Comparison of ENCODE assay signal across 15 cellular contexts in genomic region chr14:39218171-39218769, GRCh38. TPM values are rescaled to one million over a fixed set of nuclear protein-coding genes. Genes with fewer than 3 reads are reported as not detected.
DNase-seq lines count a peak whose midpoint lies in the region; ATAC-seq, FAIRE-seq and TF ChIP-seq lines count a peak whose summit lies in the region.
"Had no signal": no experiment of that assay in that cellular context is flagged by ENCODE, and none has a peak within 500 bp of the region (broad histone marks: within the 10 kb centered on the region; RNA-seq: fewer than 3 reads in every experiment).

No MANE protein-coding gene starts in this region.

- TF ChIP-seq POLR2A in K562 (conservative IDR thresholded peaks at IDR 0.05): no peak

- no TSS peak for BruUV-seq in K562 (replicated peaks; lab: Mats Ljungman, UMichigan)
- BruUV-seq in A673 (replicated peaks; lab: Mats Ljungman, UMichigan): no TSS peak

- FAIRE-seq in K562 (lab: Jason Lieb, UNC): peak; percentile 40

- no peak overlapping the region for H2BK15ac ChIP-seq in mesendoderm (replicated peaks; ENCODE audit: low read depth)

- H3K4me2 ChIP-seq in K562 (ENCODE audit: insufficient read depth, low read length) (no peak overlapping the region), mesendoderm (ENCODE audit: low read length) (no peak overlapping the region)

- TF ChIP-seq EP300 in K562 (IDR thresholded peaks at IDR 0.05; ENCODE audit: low read length): no peak

- H3K9me3 ChIP-seq in K562 (replicated peaks; ENCODE audit: control insufficient read depth, insufficient read depth, low read depth, low read length) (no peaks in the 10 kb centered on the region), A673 (ENCODE audit: low read depth, low read length, poor library complexity, severe bottlenecking) (no peaks in the 10 kb centered on the region)

- WGBS in K562 (ENCODE audit: insufficient coverage, low coverage, missing lambda C conversion rate): 6% methylated on average over 5 of the region's 5 CpGs
- no CpG with 5 or more reads among the region's 5 CpGs for WGBS in mesendoderm (ENCODE audit: extremely low coverage, insufficient coverage, low lambda C conversion rate)

- H3K4me1 ChIP-seq in K562 (replicated peaks in 1 of 2; ENCODE audit: control insufficient read depth in 2 of 2, insufficient read depth in 2 of 2, low read length in 2 of 2): peaks cover 0 to 6% of the 10 kb centered on the region in 2 experiments; a peak in 1 of 5 replicates
- H3K4me1 ChIP-seq in A673 (ENCODE audit: insufficient read depth, low read length, poor library complexity, severe bottlenecking): no peaks in the 10 kb centered on the region
- H3K4me1 ChIP-seq in mesendoderm (ENCODE audit: control insufficient read depth, low read depth, low read length): no peaks in the 10 kb centered on the region
- H3K4me1 ChIP-seq: parathyroid adenoma had no signal

- H3K27ac ChIP-seq in K562 (ENCODE audit: extremely low read depth, low read depth, low read length) (no peak overlapping the region), A673 (ENCODE audit: low read depth, low read length, poor library complexity, severe bottlenecking) (no peak overlapping the region), mesendoderm (ENCODE audit: low read depth, low read length) (no peak overlapping the region)
- H3K27ac ChIP-seq: parathyroid adenoma had no signal

- H3K9me1 ChIP-seq in K562 (ENCODE audit: control insufficient read depth, insufficient read depth, low read length): no peaks in the 10 kb centered on the region

- in situ Hi-C loops in K562 (cut with MboI): no loop called here

- H3K79me1 ChIP-seq in mesendoderm (ENCODE audit: low read length): no peaks in the 10 kb centered on the region

- H2AFZ ChIP-seq in K562 (ENCODE audit: low read depth, low read length): 0 out of 2 replicates have a peak overlapping the region, but pooled peaks have one; percentile 11
- H2AFZ ChIP-seq: parathyroid adenoma had no signal

- H4K8ac ChIP-seq in mesendoderm (ENCODE audit: low read depth, low read length): no peak overlapping the region

- H4K5ac ChIP-seq in mesendoderm (ENCODE audit: low read length): no peak overlapping the region

- no peaks in the 10 kb centered on the region for H3K36me3 ChIP-seq in K562 (ENCODE audit: control insufficient read depth, insufficient read depth, low read length)
- H3K36me3 ChIP-seq in A673 (ENCODE audit: insufficient read depth, low read length, poor library complexity, severe bottlenecking): no peaks in the 10 kb centered on the region
- H3K36me3 ChIP-seq in mesendoderm (ENCODE audit: control insufficient read depth, insufficient read depth, low read length): no peaks in the 10 kb centered on the region

- H3K23ac ChIP-seq in mesendoderm (ENCODE audit: low read length): no peak overlapping the region

- POLR2A ChIA-PET in K562 (lab: Yijun Ruan, JAX): no interaction called here
- POLR2A ChIA-PET in GM10248 (lab: Yijun Ruan, JAX): no interaction called here
- POLR2A ChIA-PET in A673 (lab: Charles Lee; ENCODE audit: low non-redundant PET): no interaction called here

- H3K56ac ChIP-seq in mesendoderm (ENCODE audit: low read length): no peak overlapping the region

- DNase-seq in Daoy (ENCODE audit: low read depth): peak; percentile 25
- DNase-seq in LoVo (ENCODE audit: low spot score): peak; percentile 83
- peak in 1 of 4 experiments; percentile 10 for DNase-seq in K562 (ENCODE audit: extremely low read depth in 1 of 4, low spot score in 3 of 4)
- DNase-seq in lung microvascular endothelial cell (ENCODE audit: low read depth in 2 of 2): peak; percentile 30 to 59
- no peak for DNase-seq in GM10248 (ENCODE audit: extremely low spot score)
- DNase-seq in DMS 273 treated with DMSO at 0.1 percent for 48 hours (lab: John Stamatoyannopoulos, UW): no peak
- no peak for DNase-seq in A673 (ENCODE audit: low spot score)
- DNase-seq in mesendoderm: no peak
- DNase-seq: CD4-positive, CD25-positive, alpha-beta regulatory T cell; NCI-H2171; OCI-M1; stimulated activated CD4-positive, alpha-beta T cell treated with anti-CD3 and anti-CD28 coated beads, Interleukin-1b, Interleukin-23, amount 100 ng/mL, for 48 hours; stimulated activated naive B cell treated with anti-CD40 and anti-IgM and Interleukin-4, amounts not matched to agents 10 μg/mL and 1 μg/mL and 100 μg/mL, for 72 hours; T-helper 9 cell had no signal

- no peak overlapping the region for H2BK120ac ChIP-seq in mesendoderm (ENCODE audit: low read depth, low read length)

- no peak for TF ChIP-seq RAD21 in K562 (CRISPR knock-in tag; conservative IDR thresholded peaks at IDR 0.05 in 1 of 2, IDR thresholded peaks at IDR 0.05 in 1 of 2)

- H3K4ac ChIP-seq in mesendoderm (ENCODE audit: low read depth, low read length): no peak overlapping the region

- no peak overlapping the region for H3K18ac ChIP-seq in mesendoderm (ENCODE audit: low read length)

- no peaks in the 10 kb centered on the region for H4K20me1 ChIP-seq in K562 (replicated peaks; ENCODE audit: control insufficient read depth, insufficient read depth, low read length)

- CTCF ChIA-PET in K562 (lab: Yijun Ruan, JAX; ENCODE audit: low intra/inter-chr PET ratio) (no interaction called here), GM10248 (lab: Yijun Ruan, JAX) (no interaction called here), A673 (lab: Charles Lee) (no interaction called here)

- no peak overlapping the region for H3K9ac ChIP-seq in K562 (ENCODE audit: insufficient read depth in 1 of 2, low read depth in 2 of 2, low read length in 2 of 2)
- H3K9ac ChIP-seq in mesendoderm (ENCODE audit: low read length): no peak overlapping the region
- H3K9ac ChIP-seq: parathyroid adenoma had no signal

- TF ChIP-seq CTCF in K562 (IDR thresholded peaks at IDR 0.05 in 2 of 3, conservative IDR thresholded peaks at IDR 0.05 in 1 of 3; ENCODE audit: insufficient read depth in 2 of 3, low read depth in 1 of 3, low read length in 3 of 3): no peak
- no peak for TF ChIP-seq CTCF in GM10248 (IDR thresholded peaks at IDR 0.05; ENCODE audit: control extremely low read depth, extremely low read depth, low read depth, missing control alignments)
- no peak for TF ChIP-seq CTCF in A673 (conservative IDR thresholded peaks at IDR 0.05; ENCODE audit: low read depth, low read length)

- no peak overlapping the region for H2BK5ac ChIP-seq in mesendoderm (ENCODE audit: low read length)

- no peak overlapping the region for H2AK5ac ChIP-seq in mesendoderm (ENCODE audit: low read length)

- intact Hi-C loops in K562 (cut with micrococcal nuclease): no loop called here
- intact Hi-C loops in A673 (cut with micrococcal nuclease; ENCODE audit: unreplicated experiment): no loop called here

- H3K4me3 ChIP-seq in K562: no peak overlapping the region
- H3K4me3 ChIP-seq in A673 (ENCODE audit: low read depth, low read length, poor library complexity, severe bottlenecking): no peak overlapping the region
- H3K4me3 ChIP-seq in mesendoderm (ENCODE audit: low read length): no peak overlapping the region

- no peaks in the 10 kb centered on the region for H3K27me3 ChIP-seq in K562 (ENCODE audit: control insufficient read depth in 2 of 2, insufficient read depth in 2 of 2, low read length in 2 of 2)
- no peaks in the 10 kb centered on the region for H3K27me3 ChIP-seq in A673 (replicated peaks; ENCODE audit: insufficient read depth, low read depth, low read length, poor library complexity)
- no peaks in the 10 kb centered on the region for H3K27me3 ChIP-seq in mesendoderm (ENCODE audit: insufficient read depth, low read length, poor library complexity)

- H3K79me2 ChIP-seq in K562 (ENCODE audit: control insufficient read depth, insufficient read depth, low read length) (no peaks in the 10 kb centered on the region), mesendoderm (ENCODE audit: control insufficient read depth, insufficient read depth, low read length) (no peaks in the 10 kb centered on the region)
- H3K79me2 ChIP-seq: parathyroid adenoma had no signal

- ATAC-seq in K562: peak; percentile 64

RNA-seq across cellular contexts. Expression of gene MIA2, which starts 15.4 kb away (rescaled TPM):
- 19.1 and 27.7 TPM in 2 replicates for total RNA-seq in Daoy (2014; rRNA removed; shearing (Covaris generic))
- total RNA-seq in K562 (2011; cell fraction: chromatin; rRNA removed; ENCODE audit: low replicate concordance): 7.1 and 20.8 TPM in 2 replicates
- total RNA-seq in K562 (2011; cell fraction: nucleolus; rRNA removed): 5.3 and 8.0 TPM in 2 replicates
- total RNA-seq in K562 (2011; cell fraction: nucleoplasm; rRNA removed): 12.2 and 17.0 TPM in 2 replicates
- total RNA-seq in K562 (2014; rRNA removed): 6.9 and 7.2 TPM in 2 replicates
- total RNA-seq in K562 (2014; rRNA removed; fragmentation: Illumina TruSeq; extraction: Trizol): 17.0 and 18.9 TPM in 2 replicates
- 11.8 and 13.6 TPM in 2 replicates for total RNA-seq in K562 (2015; rRNA removed; fragmentation: Illumina TruSeq; extraction: Trizol)
- total RNA-seq in K562 (2021): 10.4 and 12.8 TPM in 2 replicates
- polyA plus RNA-seq in K562 (2011; rRNA removed): 12.3 and 13.0 TPM in 2 replicates
- polyA plus RNA-seq in K562 (2011; cell fraction: cytosol; rRNA removed): 6.4 and 8.1 TPM in 2 replicates
- polyA plus RNA-seq in K562 (2011; cell fraction: nucleus; rRNA removed): 10.6 and 11.1 TPM in 2 replicates
- 7.3 and 17.5 TPM in 2 replicates for polyA plus RNA-seq in K562 (2012)
- 18.3 and 21.8 TPM in 2 replicates for polyA plus RNA-seq in K562 (2014; fragmentation: Illumina TruSeq; extraction: Trizol)
- polyA plus RNA-seq in K562 (2014; fragmentation: Nextera tagmentation; extraction: Ambion mirVana): 10 to 100 TPM in 1 of 2 experiments, 1 to 10 TPM in 1; 6.0 to 11.5 TPM
- 11.8 and 12.2 TPM in 2 replicates for polyA plus RNA-seq in K562 (2014; rRNA removed)
- polyA minus RNA-seq in K562 (2011; rRNA and poly(A)+ RNA removed): 8.6 and 10.0 TPM in 2 replicates
- 4.2 and 5.0 TPM in 2 replicates for polyA minus RNA-seq in K562 (2011; cell fraction: cytosol; rRNA and poly(A)+ RNA removed)
- polyA minus RNA-seq in K562 (2011; cell fraction: nucleus; rRNA and poly(A)+ RNA removed): 5.0 and 7.9 TPM in 2 replicates
- 8.7 and 17.3 TPM in 2 replicates for total RNA-seq in lung microvascular endothelial cell
- total RNA-seq in A673 (2021): 16.0 and 16.7 TPM in 2 replicates
- 12.0 TPM for polyA plus RNA-seq in mesendoderm (2013, experiment 1 of 2)
- 11.9 TPM for polyA plus RNA-seq in mesendoderm (2013, experiment 2 of 2)

RNA-seq across cellular contexts. Expression of gene PNN, which starts 43.2 kb away (rescaled TPM):
- total RNA-seq in Daoy (2014; rRNA removed; shearing (Covaris generic)): 43.9 and 47.2 TPM in 2 replicates
- 53.9 and 152 TPM in 2 replicates for total RNA-seq in K562 (2011; cell fraction: chromatin; rRNA removed; ENCODE audit: low replicate concordance)
- 34.2 and 42.7 TPM in 2 replicates for total RNA-seq in K562 (2011; cell fraction: nucleolus; rRNA removed)
- 65.9 and 95.0 TPM in 2 replicates for total RNA-seq in K562 (2011; cell fraction: nucleoplasm; rRNA removed)
- total RNA-seq in K562 (2014; rRNA removed): 59.9 and 69.7 TPM in 2 replicates
- 75.9 and 84.5 TPM in 2 replicates for total RNA-seq in K562 (2014; rRNA removed; fragmentation: Illumina TruSeq; extraction: Trizol)
- 68.2 and 81.4 TPM in 2 replicates for total RNA-seq in K562 (2015; rRNA removed; fragmentation: Illumina TruSeq; extraction: Trizol)
- total RNA-seq in K562 (2021): 53.4 and 67.7 TPM in 2 replicates
- 42.8 and 46.6 TPM in 2 replicates for polyA plus RNA-seq in K562 (2011; rRNA removed)
- polyA plus RNA-seq in K562 (2011; cell fraction: cytosol; rRNA removed): 7.8 and 21.8 TPM in 2 replicates
- 123 and 157 TPM in 2 replicates for polyA plus RNA-seq in K562 (2011; cell fraction: nucleus; rRNA removed)
- 71.6 and 86.2 TPM in 2 replicates for polyA plus RNA-seq in K562 (2012)
- 105 and 133 TPM in 2 replicates for polyA plus RNA-seq in K562 (2014; fragmentation: Illumina TruSeq; extraction: Trizol)
- polyA plus RNA-seq in K562 (2014; fragmentation: Nextera tagmentation; extraction: Ambion mirVana): 10 to 100 TPM; 30.2 to 38.1 TPM
- polyA plus RNA-seq in K562 (2014; rRNA removed): 138 and 188 TPM in 2 replicates
- 32.5 and 38.4 TPM in 2 replicates for polyA minus RNA-seq in K562 (2011; rRNA and poly(A)+ RNA removed)
- polyA minus RNA-seq in K562 (2011; cell fraction: cytosol; rRNA and poly(A)+ RNA removed): 9.0 and 10.4 TPM in 2 replicates
- 42.9 and 69.9 TPM in 2 replicates for polyA minus RNA-seq in K562 (2011; cell fraction: nucleus; rRNA and poly(A)+ RNA removed)
- 8.1 and 14.1 TPM in 2 replicates for total RNA-seq in lung microvascular endothelial cell
- 136 and 146 TPM in 2 replicates for total RNA-seq in A673 (2021)
- 140 TPM for polyA plus RNA-seq in mesendoderm (2013, experiment 1 of 2)
- polyA plus RNA-seq in mesendoderm (2013, experiment 2 of 2): 132 TPM

RNA-seq across cellular contexts. Expression of gene TRAPPC6B, which starts 48.1 kb away (rescaled TPM):
- 23.4 and 25.9 TPM in 2 replicates for total RNA-seq in Daoy (2014; rRNA removed; shearing (Covaris generic))
- 21.2 and 33.4 TPM in 2 replicates for total RNA-seq in K562 (2011; cell fraction: chromatin; rRNA removed; ENCODE audit: low replicate concordance)
- total RNA-seq in K562 (2011; cell fraction: nucleolus; rRNA removed): 7.7 and 9.7 TPM in 2 replicates
- total RNA-seq in K562 (2011; cell fraction: nucleoplasm; rRNA removed): 18.5 and 35.6 TPM in 2 replicates
- total RNA-seq in K562 (2014; rRNA removed) (16.8 and 18.2 TPM in 2 replicates), K562 (2014; rRNA removed; fragmentation: Illumina TruSeq; extraction: Trizol) (17.4 and 21.3 TPM in 2 replicates), K562 (2015; rRNA removed; fragmentation: Illumina TruSeq; extraction: Trizol) (15.2 and 16.3 TPM in 2 replicates), K562 (2021) (22.1 and 22.5 TPM in 2 replicates), lung microvascular endothelial cell (17.7 and 23.6 TPM in 2 replicates), A673 (2021) (25.8 and 27.0 TPM in 2 replicates)
- polyA plus RNA-seq in K562 (2011; rRNA removed) (20.4 and 23.8 TPM in 2 replicates), K562 (2014; fragmentation: Illumina TruSeq; extraction: Trizol) (18.5 and 24.5 TPM in 2 replicates), K562 (2014; fragmentation: Nextera tagmentation; extraction: Ambion mirVana) (1 to 10 TPM; 3.8 to 6.4 TPM), K562 (2014; rRNA removed) (20.3 and 23.1 TPM in 2 replicates)
- 3.6 and 10.8 TPM in 2 replicates for polyA plus RNA-seq in K562 (2011; cell fraction: cytosol; rRNA removed)
- 19.0 and 19.7 TPM in 2 replicates for polyA plus RNA-seq in K562 (2011; cell fraction: nucleus; rRNA removed)
- 16.4 and 20.5 TPM in 2 replicates for polyA plus RNA-seq in K562 (2012)
- polyA minus RNA-seq in K562 (2011; rRNA and poly(A)+ RNA removed): 23.6 and 23.8 TPM in 2 replicates
- polyA minus RNA-seq in K562 (2011; cell fraction: cytosol; rRNA and poly(A)+ RNA removed): 9.6 and 11.4 TPM in 2 replicates
- polyA minus RNA-seq in K562 (2011; cell fraction: nucleus; rRNA and poly(A)+ RNA removed): 7.9 and 16.4 TPM in 2 replicates
- polyA plus RNA-seq in mesendoderm (2013, experiment 1 of 2): 19.2 TPM
- polyA plus RNA-seq in mesendoderm (2013, experiment 2 of 2): 18.5 TPM

Comparison
In these comparisons a context has a peak if more than half of its experiments do, and no peak if none do; other contexts are left out.
1. DNase-seq: peak in Daoy (single experiment), LoVo (single experiment) and lung microvascular endothelial cell (2 of 2); none in GM10248 (single experiment), DMS 273 treated with DMSO at 0.1 percent for 48 hours (single experiment), A673 (single experiment) and mesendoderm (single experiment).